11 cellular contexts compared by ENCODE assay signal in genomic region chr9:93574091-93574899, GRCh38. TPM values are rescaled to one million over a fixed set of nuclear protein-coding genes. Genes with fewer than 3 reads are reported as not detected.
DNase-seq lines count a peak whose midpoint lies in the region; ATAC-seq, FAIRE-seq and TF ChIP-seq lines count a peak whose summit lies in the region.
"Had no signal": no experiment of that assay in that cellular context is flagged by ENCODE, and none has a peak within 500 bp of the region (broad histone marks: within the 10 kb centered on the region; RNA-seq: fewer than 3 reads in every experiment).

No MANE protein-coding gene starts in this region.

- CTCF ChIA-PET in activated CD8-positive, alpha-beta T cell treated with anti-CD3 and anti-CD28 coated beads for 36 hours (lab: Charles Lee): interaction anchor here (2.1 kb wide), 1 partner anchor 8 kb away, joined by 9 read pairs; no protein-coding TSS in a partner anchor

- ATAC-seq in Right ventricle myocardium inferior: no peak
- no peak for ATAC-seq in activated CD8-positive, alpha-beta T cell treated with anti-CD3 and anti-CD28 coated beads for 36 hours

- TF ChIP-seq CTCF in left ventricle myocardium inferior (IDR thresholded peaks at IDR 0.05; ENCODE audit: borderline replicate concordance): no peak
- TF ChIP-seq CTCF in activated CD8-positive, alpha-beta T cell treated with anti-CD3 and anti-CD28 coated beads for 36 hours (IDR thresholded peaks at IDR 0.05): no peak
- TF ChIP-seq CTCF in mesothelial cell of epicardium (IDR thresholded peaks at IDR 0.05; ENCODE audit: unreplicated experiment): no peak
- no peak for TF ChIP-seq CTCF in tibial artery (IDR thresholded peaks at IDR 0.05)

- H3K4me1 ChIP-seq in left ventricle myocardium inferior (peaks cover 45% of the 10 kb centered on the region), tibial artery (peaks cover 0 to 34% (median 24%) of the 10 kb centered on the region in 4 donors)

- DNase-seq in left ventricle myocardium inferior (no peak), Right ventricle myocardium inferior (ENCODE audit: missing footprints) (no peak), mesothelial cell of epicardium (ENCODE audit: low spot score in 2 of 2, unreplicated experiment in 2 of 2) (no peak), tibial artery (no peak), urothelium cell line (ENCODE audit: low spot score) (no peak), LoVo (ENCODE audit: low spot score) (no peak)
- no peak for DNase-seq in activated CD8-positive, alpha-beta T cell treated with anti-CD3 and anti-CD28 coated beads for 36 hours
- no peak for DNase-seq in stimulated activated CD4-positive, alpha-beta T cell treated with anti-CD3 and anti-CD28 coated beads, Interleukin-2, amount 100 ng/mL, for 48 hours
- DNase-seq: activated gamma-delta T cell treated with Interleukin-2 at 50 U/mL for 16 hours, NCI-H2227 treated with DMSO at 0.1 percent for 48 hours had no signal

- H3K27ac ChIP-seq in left ventricle myocardium inferior (replicated peaks) (peak overlapping the region; percentile 94), tibial artery (peak overlapping the region; percentile 90 to 96)

- POLR2A ChIA-PET in activated CD8-positive, alpha-beta T cell treated with anti-CD3 and anti-CD28 coated beads for 36 hours (lab: Charles Lee): interaction anchor here (2.1 kb wide), 1 partner anchor 8 kb away, joined by 6 read pairs; no protein-coding TSS in a partner anchor

- no peak overlapping the region for H3K27ac Mint-ChIP-seq in activated CD8-positive, alpha-beta T cell treated with anti-CD3 and anti-CD28 coated beads for 36 hours
- H3K27ac Mint-ChIP-seq in mesothelial cell of epicardium: peak overlapping the region; percentile 43

- no peaks in the 10 kb centered on the region for H3K9me3 Mint-ChIP-seq in activated CD8-positive, alpha-beta T cell treated with anti-CD3 and anti-CD28 coated beads for 36 hours
- H3K9me3 Mint-ChIP-seq in mesothelial cell of epicardium: peaks cover 13% of the 10 kb centered on the region

- H3K9me3 ChIP-seq in left ventricle myocardium inferior (replicated peaks): peaks cover 8% of the 10 kb centered on the region
- H3K9me3 ChIP-seq in tibial artery: no peaks in the 10 kb centered on the region

- intact Hi-C loops in left ventricle myocardium inferior (cut with micrococcal nuclease): no loop called here
- intact Hi-C loops in Right ventricle myocardium inferior (cut with DNase I): no loop called here
- intact Hi-C loops in activated CD8-positive, alpha-beta T cell treated with anti-CD3 and anti-CD28 coated beads for 36 hours (cut with micrococcal nuclease): no loop called here
- intact Hi-C loops in tibial artery (cut with DNase I; ENCODE audit: low total_unique reads): no loop called here

- H3K4me3 Mint-ChIP-seq in activated CD8-positive, alpha-beta T cell treated with anti-CD3 and anti-CD28 coated beads for 36 hours: peak overlapping the region; percentile 81
- H3K4me3 Mint-ChIP-seq in mesothelial cell of epicardium: peak overlapping the region; percentile 89

- H3K27me3 Mint-ChIP-seq in activated CD8-positive, alpha-beta T cell treated with anti-CD3 and anti-CD28 coated beads for 36 hours: no peaks in the 10 kb centered on the region
- H3K27me3 Mint-ChIP-seq in mesothelial cell of epicardium (ENCODE audit: low read depth): no peaks in the 10 kb centered on the region

- H3K36me3 ChIP-seq in left ventricle myocardium inferior: no peaks in the 10 kb centered on the region
- no peaks in the 10 kb centered on the region for H3K36me3 ChIP-seq in tibial artery

- H3K4me3 ChIP-seq in left ventricle myocardium inferior: peak overlapping the region; percentile 89
- H3K4me3 ChIP-seq in tibial artery: no peak overlapping the region

- H3K4me1 Mint-ChIP-seq in activated CD8-positive, alpha-beta T cell treated with anti-CD3 and anti-CD28 coated beads for 36 hours (ENCODE audit: low read depth): peaks cover 27% of the 10 kb centered on the region
- peaks cover 26% of the 10 kb centered on the region for H3K4me1 Mint-ChIP-seq in mesothelial cell of epicardium

- no peak for FAIRE-seq in urothelium cell line (lab: Jason Lieb, UNC)
- FAIRE-seq: islet of Langerhans had no signal

- H3K36me3 Mint-ChIP-seq in activated CD8-positive, alpha-beta T cell treated with anti-CD3 and anti-CD28 coated beads for 36 hours (ENCODE audit: low read depth): peaks cover 5% of the 10 kb centered on the region
- H3K36me3 Mint-ChIP-seq in mesothelial cell of epicardium: peaks cover 9% of the 10 kb centered on the region

- H3K27me3 ChIP-seq in left ventricle myocardium inferior (ENCODE audit: low read depth) (no peaks in the 10 kb centered on the region), tibial artery (no peaks in the 10 kb centered on the region)

RNA-seq across cellular contexts. Expression of gene PHF2, which starts 2.1 kb away (rescaled TPM):
- total RNA-seq in left ventricle myocardium inferior (27.4 TPM), Right ventricle myocardium inferior (28.7 TPM), mesothelial cell of epicardium (37.6 to 38.5 TPM (median 37.6 TPM) in 3 replicates)
- 10 to 100 TPM; 12.9 to 13.1 TPM for total RNA-seq in activated CD8-positive, alpha-beta T cell treated with anti-CD3 and anti-CD28 coated beads for 36 hours
